In genomic region chr18:9474983-9475642, GRCh38 we compare ENCODE assay signal across 1 cellular context.
TF ChIP-seq lines count a peak whose summit lies in the region.

Gene RALBP1, plus strand, starts transcription at chr18:9475513. Its CDS starts 37,533 bp downstream, at chr18:9513046.

TF ChIP-seq in K562, 482 proteins besides CTCF, POLR2A, EP300 and RAD21 (continued from another document and continues in another):
- TF ChIP-seq, protein P1, sequence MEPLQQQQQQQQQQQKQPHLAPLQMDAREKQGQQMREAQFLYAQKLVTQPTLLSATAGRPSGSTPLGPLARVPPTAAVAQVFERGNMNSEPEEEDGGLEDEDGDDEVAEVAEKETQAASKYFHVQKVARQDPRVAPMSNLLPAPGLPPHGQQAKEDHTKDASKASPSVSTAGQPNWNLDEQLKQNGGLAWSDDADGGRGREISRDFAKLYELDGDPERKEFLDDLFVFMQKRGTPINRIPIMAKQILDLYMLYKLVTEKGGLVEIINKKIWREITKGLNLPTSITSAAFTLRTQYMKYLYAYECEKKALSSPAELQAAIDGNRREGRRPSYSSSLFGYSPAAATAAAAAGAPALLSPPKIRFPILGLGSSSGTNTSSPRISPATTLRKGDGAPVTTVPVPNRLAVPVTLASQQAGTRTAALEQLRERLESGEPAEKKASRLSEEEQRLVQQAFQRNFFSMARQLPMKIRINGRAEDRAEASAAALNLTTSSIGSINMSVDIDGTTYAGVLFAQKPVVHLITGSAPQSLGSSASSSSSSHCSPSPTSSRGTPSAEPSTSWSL (CRISPR knock-in tag; IDR thresholded peaks at IDR 0.05; ENCODE audit: borderline replicate concordance): peak; percentile 88; the same call in 1 of the 2 replicates
- TF ChIP-seq GABPB2 (CRISPR knock-in tag; conservative IDR thresholded peaks at IDR 0.05) (no peak), MYC (IDR thresholded peaks at IDR 0.05; ENCODE audit: low read depth, low read length) (peak; percentile 75), MYC (CRISPR knock-in tag; IDR thresholded peaks at IDR 0.05; ENCODE audit: borderline replicate concordance, low read depth) (peak; percentile 41; the same call in 1 of the 2 replicates), POLR2B (IDR thresholded peaks at IDR 0.05; ENCODE audit: low read depth, partially characterized antibody) (peak; percentile 96), CHAMP1 (IDR thresholded peaks at IDR 0.05) (no peak), ZNF174 (CRISPR knock-in tag; IDR thresholded peaks at IDR 0.05) (no peak), TBP (optimal IDR thresholded peaks at IDR 0.05; ENCODE audit: low read depth, low read length) (peak; percentile 78), MAZ (CRISPR knock-in tag; conservative IDR thresholded peaks at IDR 0.05 in 1 of 2, IDR thresholded peaks at IDR 0.05 in 1 of 2) (peak; percentile 83 to 87), ZNF311 (CRISPR knock-in tag; IDR thresholded peaks at IDR 0.05) (peak; percentile 53; the same call in 1 of the 2 replicates), BRCA1 (IDR thresholded peaks at IDR 0.05) (no peak), BRCA1 (CRISPR knock-in tag; IDR thresholded peaks at IDR 0.05) (no peak), ZNF324 (CRISPR knock-in tag; IDR thresholded peaks at IDR 0.05) (no peak), HDAC1 (IDR thresholded peaks at IDR 0.05) (no peak; a peak in 2 of 4 replicates), DNMT1 (IDR thresholded peaks at IDR 0.05) (no peak), ZNF165 (CRISPR knock-in tag; IDR thresholded peaks at IDR 0.05; ENCODE audit: borderline replicate concordance) (peak; percentile 85; the same call in 1 of the 2 replicates), POLR2H (tag; IDR thresholded peaks at IDR 0.05; ENCODE audit: low read depth) (peak; percentile 83), NEUROD1 (IDR thresholded peaks at IDR 0.05; ENCODE audit: borderline replicate concordance, low read depth, low read length, partially characterized antibody) (peak; percentile 43), HEY1 (CRISPR knock-in tag; IDR thresholded peaks at IDR 0.05; ENCODE audit: borderline replicate concordance) (no peak), ZBTB17 (CRISPR knock-in tag; IDR thresholded peaks at IDR 0.05) (peak; percentile 97), SUPT5H (IDR thresholded peaks at IDR 0.05) (peak; percentile 98), ZC3H11A (IDR thresholded peaks at IDR 0.05; ENCODE audit: low read depth, low read length) (no peak), ZNF77 (CRISPR knock-in tag; IDR thresholded peaks at IDR 0.05) (no peak), ARID4B (CRISPR knock-in tag; IDR thresholded peaks at IDR 0.05) (no peak), CEBPG (CRISPR knock-in tag; IDR thresholded peaks at IDR 0.05) (no peak; the same call in 1 of the 2 replicates), CEBPG (tag; conservative IDR thresholded peaks at IDR 0.05 in 1 of 2, IDR thresholded peaks at IDR 0.05 in 1 of 2) (no peak), SPI1 (IDR thresholded peaks at IDR 0.05; ENCODE audit: borderline replicate concordance, low read depth, low read length) (no peak; the same call in 1 of the 2 replicates), CREBBP (IDR thresholded peaks at IDR 0.05; ENCODE audit: low read depth, low read length) (no peak), C11orf30 (IDR thresholded peaks at IDR 0.05; ENCODE audit: low read depth) (peak; percentile 96), SREBF1 (IDR thresholded peaks at IDR 0.05; ENCODE audit: borderline replicate concordance, low read depth, low read length) (peak; percentile 75; the same call in 1 of the 2 replicates), FIP1L1 (IDR thresholded peaks at IDR 0.05; ENCODE audit: low read depth, low read length, poor library complexity, severe bottlenecking) (peak; percentile 60), COPS2 (conservative IDR thresholded peaks at IDR 0.05) (no peak), SP2 (IDR thresholded peaks at IDR 0.05; ENCODE audit: extremely low read depth, low read depth, low read length, poor library complexity, severe bottlenecking) (no peak), RCOR1 (IDR thresholded peaks at IDR 0.05; ENCODE audit: borderline replicate concordance in 1 of 2, low read depth in 2 of 2, low read length in 2 of 2) (peak in 1 of 2 experiments; percentile 22; a peak in 1 of 4 replicates), GABPB1 (CRISPR knock-in tag; IDR thresholded peaks at IDR 0.05) (peak; percentile 82), MEF2A (IDR thresholded peaks at IDR 0.05; ENCODE audit: control insufficient read depth, low read depth, low read length) (no peak), ZBTB7A (IDR thresholded peaks at IDR 0.05; ENCODE audit: borderline replicate concordance, control insufficient read depth, low read depth, low read length) (peak; percentile 85; the same call in 1 of the 2 replicates)
- TF ChIP-seq, protein P2, sequence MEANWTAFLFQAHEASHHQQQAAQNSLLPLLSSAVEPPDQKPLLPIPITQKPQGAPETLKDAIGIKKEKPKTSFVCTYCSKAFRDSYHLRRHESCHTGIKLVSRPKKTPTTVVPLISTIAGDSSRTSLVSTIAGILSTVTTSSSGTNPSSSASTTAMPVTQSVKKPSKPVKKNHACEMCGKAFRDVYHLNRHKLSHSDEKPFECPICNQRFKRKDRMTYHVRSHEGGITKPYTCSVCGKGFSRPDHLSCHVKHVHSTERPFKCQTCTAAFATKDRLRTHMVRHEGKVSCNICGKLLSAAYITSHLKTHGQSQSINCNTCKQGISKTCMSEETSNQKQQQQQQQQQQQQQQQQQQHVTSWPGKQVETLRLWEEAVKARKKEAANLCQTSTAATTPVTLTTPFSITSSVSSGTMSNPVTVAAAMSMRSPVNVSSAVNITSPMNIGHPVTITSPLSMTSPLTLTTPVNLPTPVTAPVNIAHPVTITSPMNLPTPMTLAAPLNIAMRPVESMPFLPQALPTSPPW (CRISPR knock-in tag; IDR thresholded peaks at IDR 0.05): peak; percentile 87
- TF ChIP-seq, protein P3, sequence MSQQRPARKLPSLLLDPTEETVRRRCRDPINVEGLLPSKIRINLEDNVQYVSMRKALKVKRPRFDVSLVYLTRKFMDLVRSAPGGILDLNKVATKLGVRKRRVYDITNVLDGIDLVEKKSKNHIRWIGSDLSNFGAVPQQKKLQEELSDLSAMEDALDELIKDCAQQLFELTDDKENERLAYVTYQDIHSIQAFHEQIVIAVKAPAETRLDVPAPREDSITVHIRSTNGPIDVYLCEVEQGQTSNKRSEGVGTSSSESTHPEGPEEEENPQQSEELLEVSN (IDR thresholded peaks at IDR 0.05; ENCODE audit: borderline replicate concordance in 1 of 2, extremely low read depth in 1 of 2, insufficient read depth in 1 of 2, insufficient read length in 1 of 2, low read depth in 1 of 2, low read length in 1 of 2, poor library complexity in 1 of 2, severe bottlenecking in 1 of 2): peak in 1 of 2 experiments; percentile 35
- TF ChIP-seq, protein P4, sequence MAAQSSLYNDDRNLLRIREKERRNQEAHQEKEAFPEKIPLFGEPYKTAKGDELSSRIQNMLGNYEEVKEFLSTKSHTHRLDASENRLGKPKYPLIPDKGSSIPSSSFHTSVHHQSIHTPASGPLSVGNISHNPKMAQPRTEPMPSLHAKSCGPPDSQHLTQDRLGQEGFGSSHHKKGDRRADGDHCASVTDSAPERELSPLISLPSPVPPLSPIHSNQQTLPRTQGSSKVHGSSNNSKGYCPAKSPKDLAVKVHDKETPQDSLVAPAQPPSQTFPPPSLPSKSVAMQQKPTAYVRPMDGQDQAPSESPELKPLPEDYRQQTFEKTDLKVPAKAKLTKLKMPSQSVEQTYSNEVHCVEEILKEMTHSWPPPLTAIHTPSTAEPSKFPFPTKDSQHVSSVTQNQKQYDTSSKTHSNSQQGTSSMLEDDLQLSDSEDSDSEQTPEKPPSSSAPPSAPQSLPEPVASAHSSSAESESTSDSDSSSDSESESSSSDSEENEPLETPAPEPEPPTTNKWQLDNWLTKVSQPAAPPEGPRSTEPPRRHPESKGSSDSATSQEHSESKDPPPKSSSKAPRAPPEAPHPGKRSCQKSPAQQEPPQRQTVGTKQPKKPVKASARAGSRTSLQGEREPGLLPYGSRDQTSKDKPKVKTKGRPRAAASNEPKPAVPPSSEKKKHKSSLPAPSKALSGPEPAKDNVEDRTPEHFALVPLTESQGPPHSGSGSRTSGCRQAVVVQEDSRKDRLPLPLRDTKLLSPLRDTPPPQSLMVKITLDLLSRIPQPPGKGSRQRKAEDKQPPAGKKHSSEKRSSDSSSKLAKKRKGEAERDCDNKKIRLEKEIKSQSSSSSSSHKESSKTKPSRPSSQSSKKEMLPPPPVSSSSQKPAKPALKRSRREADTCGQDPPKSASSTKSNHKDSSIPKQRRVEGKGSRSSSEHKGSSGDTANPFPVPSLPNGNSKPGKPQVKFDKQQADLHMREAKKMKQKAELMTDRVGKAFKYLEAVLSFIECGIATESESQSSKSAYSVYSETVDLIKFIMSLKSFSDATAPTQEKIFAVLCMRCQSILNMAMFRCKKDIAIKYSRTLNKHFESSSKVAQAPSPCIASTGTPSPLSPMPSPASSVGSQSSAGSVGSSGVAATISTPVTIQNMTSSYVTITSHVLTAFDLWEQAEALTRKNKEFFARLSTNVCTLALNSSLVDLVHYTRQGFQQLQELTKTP (IDR thresholded peaks at IDR 0.05; ENCODE audit: low read depth in 1 of 2, partially characterized antibody in 2 of 2): peak; percentile 70 to 100
- TF ChIP-seq, protein P5, sequence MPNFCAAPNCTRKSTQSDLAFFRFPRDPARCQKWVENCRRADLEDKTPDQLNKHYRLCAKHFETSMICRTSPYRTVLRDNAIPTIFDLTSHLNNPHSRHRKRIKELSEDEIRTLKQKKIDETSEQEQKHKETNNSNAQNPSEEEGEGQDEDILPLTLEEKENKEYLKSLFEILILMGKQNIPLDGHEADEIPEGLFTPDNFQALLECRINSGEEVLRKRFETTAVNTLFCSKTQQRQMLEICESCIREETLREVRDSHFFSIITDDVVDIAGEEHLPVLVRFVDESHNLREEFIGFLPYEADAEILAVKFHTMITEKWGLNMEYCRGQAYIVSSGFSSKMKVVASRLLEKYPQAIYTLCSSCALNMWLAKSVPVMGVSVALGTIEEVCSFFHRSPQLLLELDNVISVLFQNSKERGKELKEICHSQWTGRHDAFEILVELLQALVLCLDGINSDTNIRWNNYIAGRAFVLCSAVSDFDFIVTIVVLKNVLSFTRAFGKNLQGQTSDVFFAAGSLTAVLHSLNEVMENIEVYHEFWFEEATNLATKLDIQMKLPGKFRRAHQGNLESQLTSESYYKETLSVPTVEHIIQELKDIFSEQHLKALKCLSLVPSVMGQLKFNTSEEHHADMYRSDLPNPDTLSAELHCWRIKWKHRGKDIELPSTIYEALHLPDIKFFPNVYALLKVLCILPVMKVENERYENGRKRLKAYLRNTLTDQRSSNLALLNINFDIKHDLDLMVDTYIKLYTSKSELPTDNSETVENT (CRISPR knock-in tag; IDR thresholded peaks at IDR 0.05): peak; percentile 97
- TF ChIP-seq, protein P6, sequence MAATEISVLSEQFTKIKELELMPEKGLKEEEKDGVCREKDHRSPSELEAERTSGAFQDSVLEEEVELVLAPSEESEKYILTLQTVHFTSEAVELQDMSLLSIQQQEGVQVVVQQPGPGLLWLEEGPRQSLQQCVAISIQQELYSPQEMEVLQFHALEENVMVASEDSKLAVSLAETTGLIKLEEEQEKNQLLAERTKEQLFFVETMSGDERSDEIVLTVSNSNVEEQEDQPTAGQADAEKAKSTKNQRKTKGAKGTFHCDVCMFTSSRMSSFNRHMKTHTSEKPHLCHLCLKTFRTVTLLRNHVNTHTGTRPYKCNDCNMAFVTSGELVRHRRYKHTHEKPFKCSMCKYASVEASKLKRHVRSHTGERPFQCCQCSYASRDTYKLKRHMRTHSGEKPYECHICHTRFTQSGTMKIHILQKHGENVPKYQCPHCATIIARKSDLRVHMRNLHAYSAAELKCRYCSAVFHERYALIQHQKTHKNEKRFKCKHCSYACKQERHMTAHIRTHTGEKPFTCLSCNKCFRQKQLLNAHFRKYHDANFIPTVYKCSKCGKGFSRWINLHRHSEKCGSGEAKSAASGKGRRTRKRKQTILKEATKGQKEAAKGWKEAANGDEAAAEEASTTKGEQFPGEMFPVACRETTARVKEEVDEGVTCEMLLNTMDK (IDR thresholded peaks at IDR 0.05; ENCODE audit: borderline replicate concordance, insufficient read depth, low read depth, low read length, poor library complexity, severe bottlenecking): no peak
